ENCODE assay signal across 17 cellular contexts in genomic region chr9:136196465-136197371, GRCh38. TPM values are rescaled to one million over a fixed set of nuclear protein-coding genes. Genes with fewer than 3 reads are reported as not detected.
DNase-seq lines count a peak whose midpoint lies in the region; ATAC-seq lines count a peak whose summit lies in the region.
"Had no signal": no experiment of that assay in that cellular context is flagged by ENCODE, and none has a peak within 500 bp of the region (broad histone marks: within the 10 kb centered on the region; RNA-seq: fewer than 3 reads in every experiment).

No MANE protein-coding gene starts in this region.

- CTCF ChIA-PET in activated CD4-positive, alpha-beta memory T cell treated with anti-CD3 and anti-CD28 coated beads, Interleukin-2, amount 10 ng/mL, durations not matched to agents 7 days and 5 days (lab: Charles Lee) = no interaction called here

- H3K9ac ChIP-seq in HUES6 (ENCODE audit: low read length) (no peak overlapping the region), iPS-18a (ENCODE audit: low read length) (no peak overlapping the region)
- H3K9ac ChIP-seq: SK-N-SH had no signal

- peaks cover 58% of the 10 kb centered on the region for H3K27me3 Mint-ChIP-seq in activated CD4-positive, alpha-beta memory T cell treated with anti-CD3 and anti-CD28 coated beads, Interleukin-2, amount 10 ng/mL, durations not matched to agents 7 days and 5 days

- POLR2A ChIA-PET in activated CD4-positive, alpha-beta memory T cell treated with anti-CD3 and anti-CD28 coated beads, Interleukin-2, amount 10 ng/mL, durations not matched to agents 7 days and 5 days (lab: Charles Lee) = no interaction called here

- H3K4me1 Mint-ChIP-seq in activated CD4-positive, alpha-beta memory T cell treated with anti-CD3 and anti-CD28 coated beads, Interleukin-2, amount 10 ng/mL, durations not matched to agents 7 days and 5 days = no peaks in the 10 kb centered on the region
- H3K4me1 Mint-ChIP-seq: activated T-helper 17 cell treated with anti-CD3 and anti-CD28 coated beads, Interleukin-2, amount 50 U/mL, for 72 hours had no signal

- H3K9me3 ChIP-seq in HUES6 (ENCODE audit: control insufficient read depth, insufficient read depth, low read depth, low read length) (no peaks in the 10 kb centered on the region), iPS-18a (ENCODE audit: control insufficient read depth, low read depth, low read length) (no peaks in the 10 kb centered on the region)
- H3K9me3 ChIP-seq: SK-N-SH, vagina had no signal

- no peak overlapping the region for H3K4me3 Mint-ChIP-seq in activated CD4-positive, alpha-beta memory T cell treated with anti-CD3 and anti-CD28 coated beads, Interleukin-2, amount 10 ng/mL, durations not matched to agents 7 days and 5 days
- H3K4me3 Mint-ChIP-seq: activated T-helper 17 cell treated with anti-CD3 and anti-CD28 coated beads, Interleukin-2, amount 50 U/mL, for 72 hours had no signal

- H3K9me3 Mint-ChIP-seq in activated CD4-positive, alpha-beta memory T cell treated with anti-CD3 and anti-CD28 coated beads, Interleukin-2, amount 10 ng/mL, durations not matched to agents 7 days and 5 days = no peaks in the 10 kb centered on the region
- H3K9me3 Mint-ChIP-seq: activated T-helper 17 cell treated with anti-CD3 and anti-CD28 coated beads, Interleukin-2, amount 50 U/mL, for 72 hours had no signal

- H3K27ac ChIP-seq in HUES6 (ENCODE audit: low read depth, low read length) (no peak overlapping the region), iPS-18a (ENCODE audit: low read length) (no peak overlapping the region)
- H3K27ac ChIP-seq: vagina had no signal

- ATAC-seq in HG02852 (IDR thresholded peaks at IDR 0.05; ENCODE audit: unreplicated experiment) = no peak
- ATAC-seq: activated T-helper 17 cell treated with anti-CD3 and anti-CD28 coated beads, Interleukin-2, amount 50 U/mL, for 72 hours had no signal

- H3K4me1 ChIP-seq in HUES6 (ENCODE audit: control insufficient read depth, insufficient read depth, low read length) (peaks cover 35% of the 10 kb centered on the region), iPS-18a (ENCODE audit: control insufficient read depth, low read depth, low read length) (peaks cover 15% of the 10 kb centered on the region)

- H3K27me3 ChIP-seq in HUES6 (ENCODE audit: control insufficient read depth, insufficient read depth, low read length) = peaks cover 98% of the 10 kb centered on the region
- peaks cover 100% of the 10 kb centered on the region for H3K27me3 ChIP-seq in iPS-18a (ENCODE audit: control insufficient read depth, insufficient read depth, low read length)

- H3K27ac Mint-ChIP-seq in activated CD4-positive, alpha-beta memory T cell treated with anti-CD3 and anti-CD28 coated beads, Interleukin-2, amount 10 ng/mL, durations not matched to agents 7 days and 5 days = no peak overlapping the region
- H3K27ac Mint-ChIP-seq: activated T-helper 17 cell treated with anti-CD3 and anti-CD28 coated beads, Interleukin-2, amount 50 U/mL, for 72 hours; progenitor cell of endocrine pancreas had no signal

- peak overlapping the region; percentile 25; the same call in 1 of the 2 replicates for H3K4me3 ChIP-seq in HUES6 (ENCODE audit: low read depth, low read length)
- H3K4me3 ChIP-seq in iPS-18a (ENCODE audit: low read length) = peak overlapping the region; percentile 27
- H3K4me3 ChIP-seq: vagina had no signal

- DNase-seq in COR-L47 (lab: John Stamatoyannopoulos, UW) (peak; percentile 46), OCI-M1 (lab: John Stamatoyannopoulos, UW) (peak; percentile 55), AML-193 (lab: John Stamatoyannopoulos, UW) (no peak), cerebellum (ENCODE audit: low spot score) (no peak)
- DNase-seq in activated CD4-positive, alpha-beta memory T cell treated with anti-CD3 and anti-CD28 coated beads, Interleukin-2, amount 10 ng/mL, durations not matched to agents 7 days and 5 days = no peak
- DNase-seq: activated CD8-positive, alpha-beta memory T cell treated with anti-CD3 and anti-CD28 coated beads for 24 hours; amniotic stem cell; cerebellar nuclear complex; SK-N-SH had no signal

- H3K36me3 ChIP-seq in HUES6 (ENCODE audit: control insufficient read depth, insufficient read depth, low read length) = no peaks in the 10 kb centered on the region
- H3K36me3 ChIP-seq in iPS-18a (ENCODE audit: control insufficient read depth, low read depth, low read length) = no peaks in the 10 kb centered on the region
- H3K36me3 ChIP-seq: vagina had no signal

- H3K36me3 Mint-ChIP-seq in activated CD4-positive, alpha-beta memory T cell treated with anti-CD3 and anti-CD28 coated beads, Interleukin-2, amount 10 ng/mL, durations not matched to agents 7 days and 5 days (ENCODE audit: low read depth) = no peaks in the 10 kb centered on the region

RNA-seq across cellular contexts. Expression of gene LHX3, which starts 8.2 kb away (rescaled TPM):
- total RNA-seq in cerebellum = not detected
- under 1 TPM in 1 of 2 experiments, not detected in 1; 0.08 TPM for total RNA-seq in activated CD4-positive, alpha-beta memory T cell treated with anti-CD3 and anti-CD28 coated beads, Interleukin-2, amount 10 ng/mL, durations not matched to agents 7 days and 5 days
- total RNA-seq: fibroblast of villous mesenchyme, liver, progenitor cell of endocrine pancreas, vagina had no signal

RNA-seq across cellular contexts. Expression of gene QSOX2, which starts 48.9 kb away (rescaled TPM):
- total RNA-seq in cerebellum = 9.8 TPM
- total RNA-seq in activated CD4-positive, alpha-beta memory T cell treated with anti-CD3 and anti-CD28 coated beads, Interleukin-2, amount 10 ng/mL, durations not matched to agents 7 days and 5 days = 10 to 100 TPM; 12.4 to 13.4 TPM

Comparison
In these comparisons a context has a peak if more than half of its experiments do, and no peak if none do; other contexts are left out.
1. DNase-seq: peak in COR-L47 (single experiment) and OCI-M1 (single experiment); none in AML-193 (0 of 2), cerebellum (single experiment) and activated CD4-positive, alpha-beta memory T cell treated with anti-CD3 and anti-CD28 coated beads, Interleukin-2, amount 10 ng/mL, durations not matched to agents 7 days and 5 days (single experiment).